Comparison of ENCODE assay signal across 16 cellular contexts in the genomic region with DNA sequence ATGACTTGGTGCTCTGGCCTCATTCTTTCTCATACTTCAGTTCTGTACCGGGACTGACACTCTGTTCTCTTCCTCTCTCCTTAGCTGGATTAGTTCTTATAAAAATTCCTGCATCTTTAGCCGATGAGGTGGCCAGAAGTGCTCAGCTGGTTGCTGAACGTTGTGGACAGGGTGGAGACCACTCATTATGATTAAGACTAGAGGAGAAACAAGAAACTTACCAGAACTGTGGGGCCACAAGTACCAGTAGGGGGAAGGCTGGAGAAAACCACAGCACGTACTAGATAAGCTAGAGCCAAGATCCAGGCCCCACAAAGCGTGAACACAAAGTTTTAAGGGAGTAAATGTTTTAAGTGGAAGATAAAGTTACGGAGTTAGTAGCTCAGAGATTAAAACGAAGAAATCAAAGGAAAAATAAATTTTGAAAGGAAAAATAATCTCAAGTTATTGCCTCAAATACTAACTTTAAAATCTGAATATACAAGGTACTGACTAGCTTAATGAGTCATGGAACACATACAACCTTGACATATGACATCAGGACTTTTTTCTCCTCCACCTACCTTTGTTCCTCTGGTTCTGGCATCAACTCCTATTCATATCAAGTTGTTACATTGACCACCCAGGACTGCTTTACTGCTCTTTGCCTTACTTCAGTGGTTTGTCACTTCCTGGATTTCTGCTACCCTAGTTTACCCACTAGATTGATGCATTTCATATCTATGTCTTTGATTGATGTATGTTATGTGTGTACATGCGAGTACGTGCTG.
DNase-seq lines count a peak whose midpoint lies in the region; FAIRE-seq and TF ChIP-seq lines count a peak whose summit lies in the region.
"Had no signal": no experiment of that assay in that cellular context is flagged by ENCODE, and none has a peak within 500 bp of the region (broad histone marks: within the 10 kb centered on the region; RNA-seq: fewer than 3 reads in every experiment).

No MANE protein-coding gene starts in this region.

- in situ Hi-C loops in GM13976 (cut with MboI; ENCODE audit: low sequenced_read_pairs, unreplicated experiment) = no loop called here

- H3K27ac ChIP-seq in fibroblast of lung (ENCODE audit: insufficient read depth, low read length) (no peak overlapping the region), colonic mucosa (no peak overlapping the region), esophagus muscularis mucosa (replicated peaks in 1 of 4) (no peak overlapping the region), kidney (ENCODE audit: low read depth in 2 of 2, low read length in 2 of 2) (no peak overlapping the region)
- H3K27ac ChIP-seq: skin epidermis had no signal

- DNase-seq in GM04503 (ENCODE audit: low read depth) (peak; percentile 38), RKO (ENCODE audit: low spot score) (peak; percentile 16), fibroblast of lung (ENCODE audit: low read depth in 2 of 2) (peak; percentile 58 to 95), colonic mucosa (no peak), esophagus muscularis mucosa (ENCODE audit: extremely low spot score) (no peak), GM13976 (ENCODE audit: low spot score) (no peak), kidney (no peak)
- DNase-seq: activated CD4-positive, alpha-beta memory T cell treated with anti-CD3 and anti-CD28 coated beads for 36 hours; head of caudate nucleus; KG1; natural killer cell; NCI-H1694 treated with DMSO at 0.1 percent for 48 hours; NCI-H748 treated with DMSO at 0.1 percent for 48 hours had no signal

- WGBS in esophagus muscularis mucosa = 86% methylated on average over 9 of the region's 9 CpGs

- no peak overlapping the region for H3K4me3 ChIP-seq in fibroblast of lung (replicated peaks in 1 of 4; ENCODE audit: control extremely low read depth in 1 of 4, insufficient read depth in 1 of 4, low read depth in 3 of 4, low read length in 4 of 4)
- H3K4me3 ChIP-seq in skeletal muscle satellite cell (ENCODE audit: low read length) = peak overlapping the region; percentile 0
- H3K4me3 ChIP-seq in colonic mucosa = no peak overlapping the region
- H3K4me3 ChIP-seq in esophagus muscularis mucosa = no peak overlapping the region
- H3K4me3 ChIP-seq in kidney (ENCODE audit: low read length in 2 of 2) = no peak overlapping the region
- H3K4me3 ChIP-seq: skin epidermis had no signal

- H3K79me2 ChIP-seq in fibroblast of lung (ENCODE audit: control insufficient read depth, insufficient read depth, low read length) = no peaks in the 10 kb centered on the region

- intact Hi-C loops in colonic mucosa (cut with DNase I) = no loop called here
- intact Hi-C loops in esophagus muscularis mucosa (cut with DNase I) = no loop called here
- intact Hi-C loops in kidney (cut with DNase I) = no loop called here

- TF ChIP-seq CTCF in fibroblast of lung (conservative IDR thresholded peaks at IDR 0.05 in 1 of 2, IDR thresholded peaks at IDR 0.05 in 1 of 2; ENCODE audit: low read depth in 1 of 2, low read length in 2 of 2) (peak in 1 of 2 donors; percentile 8), colonic mucosa (IDR thresholded peaks at IDR 0.05) (no peak), esophagus muscularis mucosa (IDR thresholded peaks at IDR 0.05) (no peak), GM13976 (IDR thresholded peaks at IDR 0.05; ENCODE audit: borderline replicate concordance, control extremely low read depth, extremely low read depth, insufficient read depth, missing control alignments) (no peak), kidney (IDR thresholded peaks at IDR 0.05; ENCODE audit: borderline replicate concordance, extremely low read depth, insufficient read depth) (no peak)

- H3K9me3 ChIP-seq in fibroblast of lung (ENCODE audit: control insufficient read depth, insufficient read depth, low read depth, low read length) (no peaks in the 10 kb centered on the region), skeletal muscle satellite cell (replicated peaks; ENCODE audit: low read length) (no peaks in the 10 kb centered on the region), colonic mucosa (no peaks in the 10 kb centered on the region), esophagus muscularis mucosa (no peaks in the 10 kb centered on the region), kidney (ENCODE audit: control insufficient read depth in 1 of 2, low read length in 2 of 2) (no peaks in the 10 kb centered on the region)

- no peak for TF ChIP-seq POLR2A in esophagus muscularis mucosa (IDR thresholded peaks at IDR 0.05; ENCODE audit: low read depth)

- no peaks in the 10 kb centered on the region for H3K27me3 ChIP-seq in fibroblast of lung (ENCODE audit: control insufficient read depth, insufficient read depth, low read length)
- H3K27me3 ChIP-seq in skeletal muscle satellite cell (ENCODE audit: control insufficient read depth, insufficient read depth, low read length) = no peaks in the 10 kb centered on the region
- H3K27me3 ChIP-seq in colonic mucosa = no peaks in the 10 kb centered on the region
- no peaks in the 10 kb centered on the region for H3K27me3 ChIP-seq in esophagus muscularis mucosa

- H3K36me3 ChIP-seq in fibroblast of lung (ENCODE audit: control insufficient read depth, insufficient read depth, low read length) (no peaks in the 10 kb centered on the region), skeletal muscle satellite cell (ENCODE audit: insufficient read depth, low read length) (no peaks in the 10 kb centered on the region), colonic mucosa (no peaks in the 10 kb centered on the region), esophagus muscularis mucosa (no peaks in the 10 kb centered on the region), kidney (ENCODE audit: control insufficient read depth in 1 of 2, insufficient read depth in 2 of 2, low read length in 2 of 2) (no peaks in the 10 kb centered on the region)

- no peak for FAIRE-seq in kidney (lab: Jason Lieb, UNC)
- FAIRE-seq: endometrium had no signal

- peak overlapping the region; percentile 27 for H2AFZ ChIP-seq in fibroblast of lung (ENCODE audit: low read length)

- no peaks in the 10 kb centered on the region for H3K4me1 ChIP-seq in fibroblast of lung (ENCODE audit: control insufficient read depth, extremely low read depth, insufficient read depth, low read length)
- H3K4me1 ChIP-seq in skeletal muscle satellite cell (ENCODE audit: control insufficient read depth, insufficient read depth, low read length) = peaks cover 36% of the 10 kb centered on the region
- no peaks in the 10 kb centered on the region for H3K4me1 ChIP-seq in colonic mucosa
- H3K4me1 ChIP-seq in esophagus muscularis mucosa = no peaks in the 10 kb centered on the region
- no peaks in the 10 kb centered on the region for H3K4me1 ChIP-seq in kidney (ENCODE audit: control insufficient read depth in 1 of 2, insufficient read depth in 1 of 2, low read depth in 1 of 2, low read length in 2 of 2)

- no peak for TF ChIP-seq EP300 in esophagus muscularis mucosa (IDR thresholded peaks at IDR 0.05)

- H3K4me2 ChIP-seq in fibroblast of lung (ENCODE audit: extremely low read depth, insufficient read depth, low read length) (no peak overlapping the region), skeletal muscle satellite cell (ENCODE audit: low read length) (peak overlapping the region; percentile 2)

- H4K20me1 ChIP-seq in fibroblast of lung (ENCODE audit: control insufficient read depth, extremely low read depth, insufficient read depth, low read length) = no peaks in the 10 kb centered on the region

- H3K9ac ChIP-seq in fibroblast of lung (ENCODE audit: insufficient read depth, low read length) = no peak overlapping the region
- no peak overlapping the region for H3K9ac ChIP-seq in skeletal muscle satellite cell (ENCODE audit: low read depth, low read length)
- H3K9ac ChIP-seq in colonic mucosa (ENCODE audit: low read depth in 2 of 2, low read length in 2 of 2) = no peak overlapping the region
- no peak overlapping the region for H3K9ac ChIP-seq in kidney (ENCODE audit: low read length in 2 of 2)

Comparison
In these comparisons a context has a peak if more than half of its experiments do, and no peak if none do; other contexts are left out.
1. DNase-seq: peak in GM04503 (single experiment), RKO (single experiment) and fibroblast of lung (2 of 2); none in colonic mucosa (single experiment), esophagus muscularis mucosa (single experiment), GM13976 (single experiment) and kidney (single experiment).